In the genomic region with DNA sequence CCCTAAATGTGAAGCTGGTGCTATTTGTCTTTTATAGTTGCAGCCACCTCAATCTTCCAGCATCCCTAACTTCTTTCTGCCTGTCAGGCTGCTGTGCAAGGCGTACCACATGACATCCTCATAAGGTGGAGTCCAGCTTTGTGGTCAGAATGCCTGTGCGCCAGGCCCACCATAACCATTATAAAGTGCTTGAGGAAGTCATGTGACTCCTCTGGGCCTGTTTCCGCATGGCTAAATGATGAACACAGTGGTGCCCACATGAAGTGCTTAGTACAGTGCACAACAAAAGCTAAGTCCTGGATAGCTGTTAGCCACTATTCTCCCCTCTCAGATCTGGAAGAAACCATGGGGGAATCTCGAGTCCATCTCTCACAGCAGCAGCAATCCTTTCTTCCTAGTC, we compare ENCODE assay signal across 19 cellular contexts.
DNase-seq lines count a peak whose midpoint lies in the region; ATAC-seq, FAIRE-seq and TF ChIP-seq lines count a peak whose summit lies in the region.
"Had no signal": no experiment of that assay in that cellular context is flagged by ENCODE, and none has a peak within 500 bp of the region (broad histone marks: within the 10 kb centered on the region; RNA-seq: fewer than 3 reads in every experiment).

No MANE protein-coding gene starts in this region.

- H3K27ac Mint-ChIP-seq in CD14-positive monocyte (peak overlapping the region in 4 of 7 donors; percentile 47 to 80 (median 52)), astrocyte (ENCODE audit: unreplicated experiment) (no peak overlapping the region), progenitor cell of endocrine pancreas (peak overlapping the region; percentile 20)
- H3K27ac Mint-ChIP-seq: IgD-negative memory B cell; T-helper 1 cell treated with Interleukin-12 subunit alpha and Interleukin-12 subunit beta and Interleukin-4 antibody, amounts not matched to agents 30 μg/mL and 1 μg/mL, for 36 hours had no signal

- no peaks in the 10 kb centered on the region for H3K4me1 ChIP-seq in astrocyte (ENCODE audit: insufficient read depth, low read length)

- no peaks in the 10 kb centered on the region for H4K20me1 ChIP-seq in astrocyte (ENCODE audit: insufficient read depth, low read length)

- H3K9me3 Mint-ChIP-seq in CD14-positive monocyte (no peaks in the 10 kb centered on the region), astrocyte (ENCODE audit: unreplicated experiment) (no peaks in the 10 kb centered on the region), progenitor cell of endocrine pancreas (ENCODE audit: low read depth) (no peaks in the 10 kb centered on the region)
- H3K9me3 Mint-ChIP-seq: H9; IgD-negative memory B cell; T-helper 1 cell treated with Interleukin-12 subunit alpha and Interleukin-12 subunit beta and Interleukin-4 antibody, amounts not matched to agents 30 μg/mL and 1 μg/mL, for 36 hours had no signal

- no peaks in the 10 kb centered on the region for H3K27me3 ChIP-seq in astrocyte (ENCODE audit: insufficient read depth, low read length)
- H3K27me3 ChIP-seq: SJCRH30 had no signal

- no peaks in the 10 kb centered on the region for H3K79me2 ChIP-seq in astrocyte (ENCODE audit: insufficient read depth, low read length)

- TF ChIP-seq CTCF in CD14-positive monocyte (IDR thresholded peaks at IDR 0.05) (no peak), astrocyte (IDR thresholded peaks at IDR 0.05; ENCODE audit: insufficient read depth, low read depth, low read length) (no peak), progenitor cell of endocrine pancreas (IDR thresholded peaks at IDR 0.05; ENCODE audit: unreplicated experiment) (no peak)

- no peaks in the 10 kb centered on the region for H3K36me3 ChIP-seq in astrocyte (ENCODE audit: insufficient read depth, low read length)
- H3K36me3 ChIP-seq: SJCRH30 had no signal

- H3K36me3 Mint-ChIP-seq in CD14-positive monocyte (peaks cover 17 to 33% of the 10 kb centered on the region in 2 donors), astrocyte (ENCODE audit: low read depth, unreplicated experiment) (no peaks in the 10 kb centered on the region), progenitor cell of endocrine pancreas (ENCODE audit: insufficient read depth) (peaks cover 3% of the 10 kb centered on the region)

- no peak overlapping the region for H3K27ac ChIP-seq in astrocyte (ENCODE audit: low read depth, low read length)
- H3K27ac ChIP-seq: HL-60, SJCRH30 had no signal

- no peak for DNase-seq in CD14-positive monocyte (ENCODE audit: low spot score)
- peak; percentile 28 for DNase-seq in H4 (ENCODE audit: low spot score)
- DNase-seq in astrocyte (ENCODE audit: low read depth) = peak; percentile 14
- DNase-seq in progenitor cell of endocrine pancreas (ENCODE audit: low spot score, unreplicated experiment) = no peak
- DNase-seq in NCI-H748 (lab: John Stamatoyannopoulos, UW; ENCODE audit: unreplicated experiment) = no peak
- DNase-seq: DND-41, GDM1, H9, NCI-H1105 treated with DMSO at 0.1 percent for 48 hours, NCI-H1694, NCI-H2081 treated with DMSO at 0.1 percent for 48 hours, NCI-H510A treated with DMSO at 0.1 percent for 48 hours, SJCRH30 had no signal

- no peak for FAIRE-seq in astrocyte (lab: Jason Lieb, UNC)

- ATAC-seq in GM21390 (IDR thresholded peaks at IDR 0.05; ENCODE audit: unreplicated experiment) = no peak
- ATAC-seq in GM19455 (IDR thresholded peaks at IDR 0.05; ENCODE audit: unreplicated experiment) = no peak
- no peak for ATAC-seq in GM21526 (IDR thresholded peaks at IDR 0.05; ENCODE audit: low FRiP score, unreplicated experiment)

- intact Hi-C loops in CD14-positive monocyte (cut with micrococcal nuclease) = no loop called here

- H3K4me3 Mint-ChIP-seq in CD14-positive monocyte (no peak overlapping the region), astrocyte (ENCODE audit: unreplicated experiment) (no peak overlapping the region), progenitor cell of endocrine pancreas (ENCODE audit: low read depth) (no peak overlapping the region)
- H3K4me3 Mint-ChIP-seq: H9; IgD-negative memory B cell; T-helper 1 cell treated with Interleukin-12 subunit alpha and Interleukin-12 subunit beta and Interleukin-4 antibody, amounts not matched to agents 30 μg/mL and 1 μg/mL, for 36 hours had no signal

- H3K4me3 ChIP-seq in astrocyte (ENCODE audit: insufficient read depth, low read depth, low read length) = no peak overlapping the region
- H3K4me3 ChIP-seq: SJCRH30 had no signal

- H2AFZ ChIP-seq in astrocyte (ENCODE audit: low read depth, low read length) = no peak overlapping the region

- H3K27me3 Mint-ChIP-seq in CD14-positive monocyte (ENCODE audit: low read depth in 3 of 3) (peaks cover 0 to 1% (median 1%) of the 10 kb centered on the region in 3 donors), astrocyte (ENCODE audit: low read depth, unreplicated experiment) (no peaks in the 10 kb centered on the region), progenitor cell of endocrine pancreas (no peaks in the 10 kb centered on the region)
- H3K27me3 Mint-ChIP-seq: IgD-negative memory B cell had no signal

- no peak overlapping the region for H3K4me2 ChIP-seq in astrocyte (ENCODE audit: low read length)

- no peaks in the 10 kb centered on the region for H3K9me3 ChIP-seq in astrocyte (ENCODE audit: insufficient read depth, low read depth, low read length)
- H3K9me3 ChIP-seq: SJCRH30 had no signal

- H3K9ac ChIP-seq in astrocyte (ENCODE audit: low read length) = no peak overlapping the region

- H3K4me1 Mint-ChIP-seq in CD14-positive monocyte = peaks cover 38% of the 10 kb centered on the region
- H3K4me1 Mint-ChIP-seq in astrocyte (ENCODE audit: low read depth, unreplicated experiment) = no peaks in the 10 kb centered on the region
- peaks cover 6% of the 10 kb centered on the region for H3K4me1 Mint-ChIP-seq in progenitor cell of endocrine pancreas (ENCODE audit: low read depth)

Comparison
In these comparisons a context has a peak if more than half of its experiments do, and no peak if none do; other contexts are left out.
1. DNase-seq: peak in H4 (single experiment) and astrocyte (single experiment); none in CD14-positive monocyte (single experiment), progenitor cell of endocrine pancreas (single experiment) and NCI-H748 (single experiment).